In genomic region chr21:44370027-44370735, GRCh38 we compare ENCODE assay signal across 8 cellular contexts. TPM values are rescaled to one million over a fixed set of nuclear protein-coding genes. Genes with fewer than 3 reads are reported as not detected.
DNase-seq lines count a peak whose midpoint lies in the region; ATAC-seq, FAIRE-seq and TF ChIP-seq lines count a peak whose summit lies in the region.

No MANE protein-coding gene starts in this region.

- no peak overlapping the region for H3K9ac ChIP-seq in IMR-90 (ENCODE audit: low read depth, low read length)

- H3K9me1 ChIP-seq in IMR-90 (ENCODE audit: insufficient read depth, low read length) = no peaks in the 10 kb centered on the region

- no peak overlapping the region for H3K4me3 ChIP-seq in IMR-90 (ENCODE audit: insufficient read depth, low read depth, low read length)
- H3K4me3 ChIP-seq in bronchial epithelial cell (ENCODE audit: low read depth, low read length) = no peak overlapping the region
- no peak overlapping the region for H3K4me3 ChIP-seq in CD8-positive, alpha-beta T cell (ENCODE audit: low read depth, low read length)

- no peak for TF ChIP-seq CTCF in IMR-90 (conservative IDR thresholded peaks at IDR 0.05; ENCODE audit: low read depth, low read length)
- no peak for TF ChIP-seq CTCF in bronchial epithelial cell (IDR thresholded peaks at IDR 0.05; ENCODE audit: insufficient read depth, low read length, severe bottlenecking)
- no peak for TF ChIP-seq CTCF in CD8-positive, alpha-beta T cell (IDR thresholded peaks at IDR 0.05)

- no peak for TF ChIP-seq POLR2A in IMR-90 (IDR thresholded peaks at IDR 0.05; ENCODE audit: low read depth, low read length)

- CTCF ChIA-PET in IMR-90 (lab: Yijun Ruan, JAX) = no interaction called here
- CTCF ChIA-PET in CD8-positive, alpha-beta T cell (lab: Charles Lee) = no interaction called here

- dilution Hi-C loops in IMR-90 (cut with HindIII; ENCODE audit: low sequenced_read_pairs, unreplicated experiment) = no loop called here

- no peak for TF ChIP-seq RAD21 in IMR-90 (IDR thresholded peaks at IDR 0.05; ENCODE audit: low read length)

- H3K14ac ChIP-seq in IMR-90 (replicated peaks; ENCODE audit: low read depth, low read length) = no peak overlapping the region

- H3K79me1 ChIP-seq in IMR-90 (ENCODE audit: low read depth in 1 of 2, low read length in 2 of 2) = no peaks in the 10 kb centered on the region

- peaks cover 2% of the 10 kb centered on the region for H3K36me3 Mint-ChIP-seq in CD8-positive, alpha-beta T cell

- H2AK9ac ChIP-seq in IMR-90 (replicated peaks; ENCODE audit: low read depth, low read length, poor library complexity) = no peak overlapping the region

- H4K20me1 ChIP-seq in IMR-90 (ENCODE audit: insufficient read depth, low read length) = no peaks in the 10 kb centered on the region

- H3K4ac ChIP-seq in IMR-90 (ENCODE audit: low read depth, low read length) = no peak overlapping the region

- no peak; the same call in 1 of the 2 replicates for ATAC-seq in IMR-90 (ENCODE audit: low read depth)
- ATAC-seq in HG02798 (IDR thresholded peaks at IDR 0.05; ENCODE audit: poor library complexity, unreplicated experiment) = no peak
- no peak for ATAC-seq in HG03432 (IDR thresholded peaks at IDR 0.05; ENCODE audit: unreplicated experiment)
- ATAC-seq in CD8-positive, alpha-beta T cell = no peak

- no peak overlapping the region for H3K18ac ChIP-seq in IMR-90 (ENCODE audit: low read depth, low read length)

- POLR2A ChIA-PET in IMR-90 (lab: Charles Lee; ENCODE audit: unreplicated experiment) = no interaction called here
- POLR2A ChIA-PET in CD8-positive, alpha-beta T cell (lab: Charles Lee) = no interaction called here

- peaks cover 14% of the 10 kb centered on the region for H3K4me1 Mint-ChIP-seq in CD8-positive, alpha-beta T cell (ENCODE audit: low read depth)

- H3K4me3 Mint-ChIP-seq in CD8-positive, alpha-beta T cell = no peak overlapping the region

- H4K91ac ChIP-seq in IMR-90 (ENCODE audit: insufficient read depth, low read depth, low read length) = no peak overlapping the region

- no peak overlapping the region for H2BK120ac ChIP-seq in IMR-90 (ENCODE audit: low read depth, low read length)

- 42% methylated on average over 17 of the region's 29 CpGs; no CpG with 5 or more reads in 1 of the 2 experiments for WGBS in IMR-90 (ENCODE audit: extremely low coverage in 2 of 2, insufficient read length in 1 of 2), 2 experiments

- FAIRE-seq in bronchial epithelial cell (lab: Jason Lieb, UNC) = no peak

- no peak overlapping the region for H2BK20ac ChIP-seq in IMR-90 (ENCODE audit: low read depth, low read length)

- no peak overlapping the region for H2BK15ac ChIP-seq in IMR-90 (ENCODE audit: low read depth, low read length)

- BruUV-seq in IMR-90 (replicated peaks; lab: Mats Ljungman, UMichigan) = no TSS peak

- in situ Hi-C loops in IMR-90 (cut with MboI; ENCODE audit: low sequenced_read_pairs) = no loop called here

- no peak overlapping the region for H4K8ac ChIP-seq in IMR-90 (ENCODE audit: low read depth in 2 of 2, low read length in 2 of 2)

- H3K27ac Mint-ChIP-seq in CD8-positive, alpha-beta T cell = no peak overlapping the region

- H3K56ac ChIP-seq in IMR-90 (ENCODE audit: extremely low read depth, insufficient read depth, low read length) = no peak overlapping the region

- no peak overlapping the region for H2BK5ac ChIP-seq in IMR-90 (ENCODE audit: low read depth, low read length, poor library complexity, severe bottlenecking)

- intact Hi-C loops in IMR-90 (cut with micrococcal nuclease) = no loop called here
- intact Hi-C loops in CD8-positive, alpha-beta T cell (cut with DNase I, micrococcal nuclease) = no loop called here

- H2AFZ ChIP-seq in IMR-90 (replicated peaks; ENCODE audit: low read length, poor library complexity) = peak overlapping the region; percentile 33

- H3K23ac ChIP-seq in IMR-90 (ENCODE audit: low read depth, low read length) = no peak overlapping the region

- no peaks in the 10 kb centered on the region for H3K27me3 Mint-ChIP-seq in CD8-positive, alpha-beta T cell (ENCODE audit: low read depth)

- H3K36me3 ChIP-seq in IMR-90 (ENCODE audit: control insufficient read depth, insufficient read depth, low read length) (no peaks in the 10 kb centered on the region), bronchial epithelial cell (ENCODE audit: control insufficient read depth, insufficient read depth, low read length) (no peaks in the 10 kb centered on the region)
- H3K36me3 ChIP-seq in CD8-positive, alpha-beta T cell (ENCODE audit: insufficient read depth, low read length) = no peaks in the 10 kb centered on the region

- no peak overlapping the region for H3K27ac ChIP-seq in IMR-90 (ENCODE audit: insufficient read depth, low read length)
- no peak overlapping the region for H3K27ac ChIP-seq in CD8-positive, alpha-beta T cell (ENCODE audit: low read depth, low read length)

- no peak overlapping the region for H4K5ac ChIP-seq in IMR-90 (ENCODE audit: low read depth, low read length)

- H3K9me3 ChIP-seq in IMR-90 (ENCODE audit: control insufficient read depth, insufficient read depth, low read length) = peaks cover 7% of the 10 kb centered on the region
- H3K9me3 ChIP-seq in CD8-positive, alpha-beta T cell (ENCODE audit: low read length) = no peaks in the 10 kb centered on the region

- H3K27me3 ChIP-seq in IMR-90 (ENCODE audit: control insufficient read depth, insufficient read depth, low read length) (peaks cover 3% of the 10 kb centered on the region; the same call in 1 of the 2 replicates), bronchial epithelial cell (ENCODE audit: control insufficient read depth, insufficient read depth, low read length) (no peaks in the 10 kb centered on the region)
- H3K27me3 ChIP-seq in CD8-positive, alpha-beta T cell (ENCODE audit: insufficient read depth, low read length) = no peaks in the 10 kb centered on the region

- no peak overlapping the region for H3K4me2 ChIP-seq in IMR-90 (ENCODE audit: low read depth, low read length)

- no peak overlapping the region for H2AK5ac ChIP-seq in IMR-90 (ENCODE audit: low read depth, low read length)

- no peaks in the 10 kb centered on the region for H3K4me1 ChIP-seq in IMR-90 (ENCODE audit: control insufficient read depth, insufficient read depth, low read length)
- peaks cover 14% of the 10 kb centered on the region for H3K4me1 ChIP-seq in CD8-positive, alpha-beta T cell (ENCODE audit: insufficient read depth, low read length)

- DNase-seq in COLO829 (ENCODE audit: low spot score) (peak; percentile 20), IMR-90 (peak; percentile 7), bronchial epithelial cell (ENCODE audit: low read depth) (peak; percentile 43), mesenteric fat pad (ENCODE audit: low spot score) (peak; percentile 81)
- no peak for DNase-seq in stimulated activated naive CD4-positive, alpha-beta T cell treated with Interleukin-2 at 50 U/mL for 16 hours (lab: John Stamatoyannopoulos, UW)
- no peak for DNase-seq in CD8-positive, alpha-beta T cell

- no peaks in the 10 kb centered on the region for H3K9me3 Mint-ChIP-seq in CD8-positive, alpha-beta T cell

TF ChIP-seq in IMR-90, 13 proteins besides CTCF, POLR2A, EP300 and RAD21:
- no peak for TF ChIP-seq MAFK (IDR thresholded peaks at IDR 0.05; ENCODE audit: low read depth, low read length)

RNA-seq across cellular contexts. Expression of gene TRPM2, which starts 16.8 kb away (rescaled TPM):
- total RNA-seq in IMR-90 (2012; rRNA removed) (not detected in 2 replicates), bronchial epithelial cell (under 0.01 TPM in 1 of 2 replicates, not detected in the other), mesenteric fat pad (12.0 TPM)
- not detected in 2 replicates for polyA plus RNA-seq in IMR-90 (2012; rRNA removed)
- polyA plus RNA-seq in IMR-90 (2012; cell fraction: cytosol; rRNA removed) = not detected in 2 replicates
- 0.05 TPM in 1 of 2 replicates, not detected in the other for polyA plus RNA-seq in IMR-90 (2012; cell fraction: nucleus; rRNA removed; ENCODE audit: low replicate concordance)
- 1 to 10 TPM; 1.2 to 2.0 TPM for total RNA-seq in CD8-positive, alpha-beta T cell

RNA-seq across cellular contexts. Expression of gene CFAP410, which starts 31.0 kb away (rescaled TPM):
- total RNA-seq in IMR-90 (2012; rRNA removed) = 3.3 and 3.8 TPM in 2 replicates
- polyA plus RNA-seq in IMR-90 (2012; rRNA removed) = 10.3 and 12.4 TPM in 2 replicates
- 18.3 and 20.2 TPM in 2 replicates for polyA plus RNA-seq in IMR-90 (2012; cell fraction: cytosol; rRNA removed)
- polyA plus RNA-seq in IMR-90 (2012; cell fraction: nucleus; rRNA removed; ENCODE audit: low replicate concordance) = 43.6 and 107 TPM in 2 replicates
- total RNA-seq in bronchial epithelial cell = 5.4 and 6.1 TPM in 2 replicates
- 17.4 TPM for total RNA-seq in mesenteric fat pad
- total RNA-seq in CD8-positive, alpha-beta T cell = 10 to 100 TPM; 69.7 to 70.5 TPM

Comparison
In these comparisons a context has a peak if more than half of its experiments do, and no peak if none do; other contexts are left out.
1. DNase-seq: peak in COLO829 (single experiment), IMR-90 (single experiment), bronchial epithelial cell (single experiment) and mesenteric fat pad (single experiment); none in stimulated activated naive CD4-positive, alpha-beta T cell treated with Interleukin-2 at 50 U/mL for 16 hours (single experiment) and CD8-positive, alpha-beta T cell (0 of 7).